In the genomic region with DNA sequence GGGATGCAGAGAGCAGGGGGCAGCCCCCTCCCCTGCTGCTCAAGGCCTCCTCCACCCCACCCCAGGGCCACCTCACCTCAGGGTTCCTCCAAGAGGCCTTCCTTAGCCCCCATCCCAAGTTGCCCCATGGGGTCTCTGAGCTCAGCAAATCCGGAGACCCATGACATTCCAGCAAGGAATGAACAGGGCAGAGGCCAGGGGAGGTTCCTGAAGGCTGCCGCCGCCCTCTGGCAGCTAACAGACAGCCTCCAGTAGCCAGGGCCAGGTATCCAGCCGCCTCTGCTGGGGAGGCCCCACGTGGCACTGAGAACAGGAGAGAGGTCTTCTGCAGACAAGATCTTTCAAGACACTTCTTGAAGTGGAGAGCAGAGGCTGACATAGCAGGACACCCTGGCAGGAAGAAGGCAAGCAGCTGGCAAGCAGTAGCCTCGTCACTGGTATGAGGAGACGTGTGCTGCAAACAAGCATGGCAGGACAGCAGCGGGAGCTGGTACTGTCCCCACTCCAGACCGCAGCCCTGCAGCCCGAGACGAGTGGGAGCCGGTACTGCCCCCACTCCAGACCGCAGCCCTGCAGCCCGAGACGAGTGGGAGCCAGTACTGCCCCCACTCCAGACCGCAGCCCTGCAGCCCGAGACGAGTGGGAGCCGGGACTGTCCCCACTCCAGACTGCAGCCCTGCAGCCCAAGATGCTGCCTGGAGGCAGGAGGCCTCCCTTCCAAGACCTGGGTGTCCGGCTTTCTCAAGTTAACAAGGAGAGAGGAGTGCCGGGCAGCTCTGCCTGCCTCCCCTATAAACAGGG, we compare ENCODE assay signal across 12 cellular contexts.
"Had no signal": no experiment of that assay in that cellular context is flagged by ENCODE, and none has a peak within 500 bp of the region (broad histone marks: within the 10 kb centered on the region; RNA-seq: fewer than 3 reads in every experiment).

No MANE protein-coding gene starts in this region.

- H3K4me3 Mint-ChIP-seq: activated CD8-positive, alpha-beta T cell treated with anti-CD3 and anti-CD28 coated beads for 36 hours; activated T-cell treated with anti-CD3 and anti-CD28 coated beads, Interleukin-2, amount 50 U/mL, for 72 hours had no signal

- ATAC-seq: activated CD8-positive, alpha-beta T cell treated with anti-CD3 and anti-CD28 coated beads for 36 hours; foreskin keratinocyte; sciatic nerve had no signal

- DNase-seq: activated CD8-positive, alpha-beta memory T cell treated with anti-CD3 and anti-CD28 coated beads, Interleukin-2, amount 50 U/mL, for 4 hours; activated CD8-positive, alpha-beta T cell treated with anti-CD3 and anti-CD28 coated beads for 36 hours; activated T-cell treated with anti-CD3 and anti-CD28 coated beads, Interleukin-2, amount 50 U/mL, for 72 hours; foreskin keratinocyte; occipital lobe; stimulated activated CD4-positive, alpha-beta T cell treated with anti-CD3 and anti-CD28 coated beads, Interleukin-12 subunit alpha, Interleukin-12 subunit beta, amount 100 ng/mL, for 4 hours; stimulated activated CD4-positive, alpha-beta T cell treated with anti-CD3 and anti-CD28 coated beads, Interleukin-2, amount 100 ng/mL, for 48 hours; stimulated activated naive CD4-positive, alpha-beta T cell treated with Interleukin-2 at 50 U/mL for 16 hours; T1000; trophoblast cell had no signal

- H3K27ac Mint-ChIP-seq: activated CD8-positive, alpha-beta T cell treated with anti-CD3 and anti-CD28 coated beads for 36 hours; activated T-cell treated with anti-CD3 and anti-CD28 coated beads, Interleukin-2, amount 50 U/mL, for 72 hours had no signal

- H3K36me3 ChIP-seq: prostate gland had no signal

- H3K4me1 ChIP-seq: foreskin keratinocyte, prostate gland had no signal

- H3K9me3 ChIP-seq: prostate gland had no signal

- H3K4me3 ChIP-seq: prostate gland had no signal

- H3K9me3 Mint-ChIP-seq: activated CD8-positive, alpha-beta T cell treated with anti-CD3 and anti-CD28 coated beads for 36 hours; activated T-cell treated with anti-CD3 and anti-CD28 coated beads, Interleukin-2, amount 50 U/mL, for 72 hours had no signal

- H3K27me3 ChIP-seq: foreskin keratinocyte had no signal

- H3K27ac ChIP-seq: foreskin keratinocyte, prostate gland had no signal
